ENCODE assay signal across 19 cellular contexts in the genomic region with DNA sequence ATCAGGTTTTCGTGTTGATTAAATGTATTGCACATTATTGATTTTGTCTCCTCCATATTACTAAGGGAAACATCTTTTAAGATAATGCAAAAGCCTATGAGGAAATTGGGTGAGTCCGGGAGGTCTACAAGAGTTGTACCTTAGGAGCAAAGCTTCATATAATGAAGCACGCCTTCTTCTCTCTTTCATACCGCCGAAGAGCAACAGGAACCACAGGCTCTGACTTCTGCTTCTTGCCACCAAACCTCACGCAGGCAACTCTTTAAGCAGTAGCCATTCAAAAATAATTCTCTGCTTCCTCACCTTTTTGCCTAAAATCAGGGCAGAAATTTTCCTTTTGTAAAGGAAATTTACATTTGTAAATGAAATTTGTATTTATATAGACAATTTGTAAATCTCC.
DNase-seq lines count a peak whose midpoint lies in the region; ATAC-seq and TF ChIP-seq lines count a peak whose summit lies in the region.
"Had no signal": no experiment of that assay in that cellular context is flagged by ENCODE, and none has a peak within 500 bp of the region (broad histone marks: within the 10 kb centered on the region; RNA-seq: fewer than 3 reads in every experiment).

No MANE protein-coding gene starts in this region.

- BruUV-seq in Panc1 (replicated peaks; lab: Mats Ljungman, UMichigan), result no TSS peak

- peak overlapping the region in 6 of 8 donors; percentile 4 to 53 (median 42) for H3K4me3 Mint-ChIP-seq in naive B cell
- H3K4me3 Mint-ChIP-seq in activated CD4-positive, alpha-beta T cell treated with anti-CD3 and anti-CD28 coated beads, Interleukin-2, amount 10 ng/mL, durations not matched to agents 7 days and 5 days, result no peak overlapping the region
- no peak overlapping the region for H3K4me3 Mint-ChIP-seq in CD4-positive, alpha-beta T cell
- H3K4me3 Mint-ChIP-seq: activated naive CD8-positive, alpha-beta T cell; neural progenitor cell had no signal

- in situ Hi-C loops in Panc1 (cut with HindIII; ENCODE audit: low pct_unique_long_range_greater_than_20kb, low sequenced_read_pairs), result no loop called here

- intact Hi-C loops in Panc1 (cut with micrococcal nuclease; ENCODE audit: unreplicated experiment), result no loop called here
- intact Hi-C loops in CD4-positive, alpha-beta T cell (cut with DNase I, micrococcal nuclease), result no loop called here

- ATAC-seq in GM19043 (IDR thresholded peaks at IDR 0.05; ENCODE audit: low read depth, unreplicated experiment) (peak; percentile 59), HG03354 (IDR thresholded peaks at IDR 0.05; ENCODE audit: poor library complexity, severe bottlenecking, unreplicated experiment) (peak; percentile 70), Panc1 (no peak), naive B cell (ENCODE audit: low read depth in 2 of 2) (peak; percentile 74 to 85), GM18861 (IDR thresholded peaks at IDR 0.05; ENCODE audit: unreplicated experiment) (no peak)
- no peak for ATAC-seq in CD4-positive, alpha-beta T cell (ENCODE audit: poor library complexity)
- ATAC-seq: SK-N-SH treated with all-trans-retinoic acid at 6 μM for 48 hours had no signal

- no peak overlapping the region for H3K4me3 ChIP-seq in Panc1 (ENCODE audit: low read depth in 2 of 2, low read length in 2 of 2)
- H3K4me3 ChIP-seq: HAP-1, lung, neural progenitor cell, right atrium auricular region had no signal

- H3K4me1 Mint-ChIP-seq in naive B cell, result peaks cover 19 to 25% (median 24%) of the 10 kb centered on the region in 3 donors
- H3K4me1 Mint-ChIP-seq in activated CD4-positive, alpha-beta T cell treated with anti-CD3 and anti-CD28 coated beads, Interleukin-2, amount 10 ng/mL, durations not matched to agents 7 days and 5 days, result peaks cover 4% of the 10 kb centered on the region
- H3K4me1 Mint-ChIP-seq in CD4-positive, alpha-beta T cell (ENCODE audit: low read depth), result peaks cover 6% of the 10 kb centered on the region
- H3K4me1 Mint-ChIP-seq: neural progenitor cell had no signal

- DNase-seq in Panc1 (ENCODE audit: low read depth, low spot score), result no peak
- peak; percentile 14 for DNase-seq in naive B cell
- no peak for DNase-seq in activated CD4-positive, alpha-beta T cell treated with anti-CD3 and anti-CD28 coated beads, Interleukin-2, amount 10 ng/mL, durations not matched to agents 7 days and 5 days
- DNase-seq in cerebellar nuclear complex (lab: John Stamatoyannopoulos, UW), result no peak
- no peak for DNase-seq in CD4-positive, alpha-beta T cell
- DNase-seq: caudate nucleus; NCI-H226; stimulated activated CD4-positive, alpha-beta T cell treated with anti-CD3 and anti-CD28 coated beads, Interleukin-2, amount 100 ng/mL, for 24 hours; stimulated activated CD8-positive, alpha-beta memory T cell treated with anti-CD3 and anti-CD28 coated beads, Interleukin-4, amount 100 ng/mL, for 48 hours; trophoblast cell had no signal

- H3K36me3 Mint-ChIP-seq in naive B cell, result no peaks in the 10 kb centered on the region
- H3K36me3 Mint-ChIP-seq in activated CD4-positive, alpha-beta T cell treated with anti-CD3 and anti-CD28 coated beads, Interleukin-2, amount 10 ng/mL, durations not matched to agents 7 days and 5 days (ENCODE audit: low read depth), result peaks cover 3% of the 10 kb centered on the region
- H3K36me3 Mint-ChIP-seq in CD4-positive, alpha-beta T cell (ENCODE audit: low read depth), result no peaks in the 10 kb centered on the region

- no peak for TF ChIP-seq CTCF in Panc1 (IDR thresholded peaks at IDR 0.05)
- no peak for TF ChIP-seq CTCF in CD4-positive, alpha-beta T cell (IDR thresholded peaks at IDR 0.05)

- H3K27me3 ChIP-seq in Panc1 (ENCODE audit: control insufficient read depth, insufficient read depth, low read length), result no peaks in the 10 kb centered on the region
- H3K27me3 ChIP-seq in CD4-positive, alpha-beta T cell (ENCODE audit: control insufficient read depth, insufficient read depth, low read length), result no peaks in the 10 kb centered on the region
- H3K27me3 ChIP-seq: neural progenitor cell, right atrium auricular region had no signal

- peaks cover 0 to 3% (median 0%) of the 10 kb centered on the region in 7 donors for H3K9me3 Mint-ChIP-seq in naive B cell
- peaks cover 3% of the 10 kb centered on the region for H3K9me3 Mint-ChIP-seq in activated CD4-positive, alpha-beta T cell treated with anti-CD3 and anti-CD28 coated beads, Interleukin-2, amount 10 ng/mL, durations not matched to agents 7 days and 5 days
- no peaks in the 10 kb centered on the region for H3K9me3 Mint-ChIP-seq in CD4-positive, alpha-beta T cell

- peak overlapping the region in 4 of 6 donors; percentile 2 to 82 (median 26) for H3K27ac Mint-ChIP-seq in naive B cell
- no peak overlapping the region for H3K27ac Mint-ChIP-seq in activated CD4-positive, alpha-beta T cell treated with anti-CD3 and anti-CD28 coated beads, Interleukin-2, amount 10 ng/mL, durations not matched to agents 7 days and 5 days
- H3K27ac Mint-ChIP-seq in CD4-positive, alpha-beta T cell, result no peak overlapping the region
- H3K27ac Mint-ChIP-seq: activated naive CD8-positive, alpha-beta T cell; neural progenitor cell had no signal

- POLR2A ChIA-PET in Panc1 (lab: Charles Lee), result no interaction called here
- POLR2A ChIA-PET in activated CD4-positive, alpha-beta T cell treated with anti-CD3 and anti-CD28 coated beads, Interleukin-2, amount 10 ng/mL, durations not matched to agents 7 days and 5 days (lab: Charles Lee), result no interaction called here
- POLR2A ChIA-PET in CD4-positive, alpha-beta T cell (lab: Charles Lee), result no interaction called here

- no peaks in the 10 kb centered on the region for H3K27me3 Mint-ChIP-seq in naive B cell
- peaks cover 2% of the 10 kb centered on the region for H3K27me3 Mint-ChIP-seq in activated CD4-positive, alpha-beta T cell treated with anti-CD3 and anti-CD28 coated beads, Interleukin-2, amount 10 ng/mL, durations not matched to agents 7 days and 5 days
- no peaks in the 10 kb centered on the region for H3K27me3 Mint-ChIP-seq in CD4-positive, alpha-beta T cell
- H3K27me3 Mint-ChIP-seq: activated naive CD8-positive, alpha-beta T cell had no signal

- peak overlapping the region; percentile 66 for H3K27ac ChIP-seq in Panc1 (ENCODE audit: low read length)
- H3K27ac ChIP-seq in CD4-positive, alpha-beta T cell (ENCODE audit: low read depth, low read length), result no peak overlapping the region
- H3K27ac ChIP-seq: neural progenitor cell, right atrium auricular region had no signal

- no peaks in the 10 kb centered on the region for H3K9me3 ChIP-seq in Panc1 (ENCODE audit: control insufficient read depth, insufficient read depth, low read depth, low read length)
- H3K9me3 ChIP-seq in CD4-positive, alpha-beta T cell (ENCODE audit: control insufficient read depth, low read length), result no peaks in the 10 kb centered on the region

- CTCF ChIA-PET in Panc1 (lab: Charles Lee), result no interaction called here
- CTCF ChIA-PET in activated CD4-positive, alpha-beta T cell treated with anti-CD3 and anti-CD28 coated beads, Interleukin-2, amount 10 ng/mL, durations not matched to agents 7 days and 5 days (lab: Charles Lee), result no interaction called here
- CTCF ChIA-PET in CD4-positive, alpha-beta T cell (lab: Charles Lee), result no interaction called here

- H3K4me1 ChIP-seq in Panc1 (ENCODE audit: control insufficient read depth, insufficient read depth, low read length), result no peaks in the 10 kb centered on the region
- H3K4me1 ChIP-seq: HAP-1, neural progenitor cell, right atrium auricular region had no signal

- no peaks in the 10 kb centered on the region for H3K36me3 ChIP-seq in Panc1 (ENCODE audit: control insufficient read depth, insufficient read depth, low read length)
- H3K36me3 ChIP-seq: HAP-1, neural progenitor cell, right atrium auricular region had no signal

Comparison
In these comparisons a context has a peak if more than half of its experiments do, and no peak if none do; other contexts are left out.
1. ATAC-seq: peak in GM19043 (single experiment), HG03354 (single experiment) and naive B cell (2 of 2); none in Panc1 (single experiment), CD4-positive, alpha-beta T cell (single experiment) and GM18861 (single experiment).
2. H3K27ac Mint-ChIP-seq: peak in naive B cell (4 of 6); none in activated CD4-positive, alpha-beta T cell treated with anti-CD3 and anti-CD28 coated beads, Interleukin-2, amount 10 ng/mL, durations not matched to agents 7 days and 5 days (single experiment) and CD4-positive, alpha-beta T cell (single experiment).
3. H3K4me3 Mint-ChIP-seq: peak in naive B cell (6 of 8); none in activated CD4-positive, alpha-beta T cell treated with anti-CD3 and anti-CD28 coated beads, Interleukin-2, amount 10 ng/mL, durations not matched to agents 7 days and 5 days (single experiment) and CD4-positive, alpha-beta T cell (single experiment).